In genomic region chr12:111993290-111994150, GRCh38 we compare ENCODE assay signal across 9 cellular contexts. TPM values are rescaled to one million over a fixed set of nuclear protein-coding genes. Genes with fewer than 3 reads are reported as not detected.
DNase-seq lines count a peak whose midpoint lies in the region; ATAC-seq and TF ChIP-seq lines count a peak whose summit lies in the region.
"Had no signal": no experiment of that assay in that cellular context is flagged by ENCODE, and none has a peak within 500 bp of the region (broad histone marks: within the 10 kb centered on the region; RNA-seq: fewer than 3 reads in every experiment).

No MANE protein-coding gene starts in this region.

- H3K9me3 ChIP-seq in BLaER1 (no peaks in the 10 kb centered on the region), Loucy (ENCODE audit: insufficient read depth, low read depth, low read length) (no peaks in the 10 kb centered on the region), heart right ventricle (no peaks in the 10 kb centered on the region), gastroesophageal sphincter (no peaks in the 10 kb centered on the region)

- ATAC-seq in GM19463 (IDR thresholded peaks at IDR 0.05; ENCODE audit: unreplicated experiment): peak; percentile 55
- ATAC-seq in central memory CD8-positive, alpha-beta T cell (replicated peaks; ENCODE audit: extremely low read depth, poor library complexity, severe bottlenecking): peak; percentile 67
- ATAC-seq in heart right ventricle: no peak
- ATAC-seq in gastroesophageal sphincter: no peak

- no peak for TF ChIP-seq POLR2A in gastroesophageal sphincter (IDR thresholded peaks at IDR 0.05)

- H3K4me3 ChIP-seq in BLaER1: peak overlapping the region; percentile 62
- H3K4me3 ChIP-seq in Loucy (ENCODE audit: low read length, poor library complexity, severe bottlenecking): peak overlapping the region; percentile 34
- peak overlapping the region in 1 of 10 donors; percentile 27 for H3K4me3 ChIP-seq in heart right ventricle
- H3K4me3 ChIP-seq in gastroesophageal sphincter: no peak overlapping the region

- no peaks in the 10 kb centered on the region for H3F3A ChIP-seq in Loucy (ENCODE audit: low read depth)

- H3K36me3 ChIP-seq in BLaER1 (no peaks in the 10 kb centered on the region), Loucy (ENCODE audit: insufficient read depth, low read length) (no peaks in the 10 kb centered on the region), heart right ventricle (peaks cover 0 to 27% (median 0%) of the 10 kb centered on the region in 9 donors), gastroesophageal sphincter (peaks cover 0 to 25% of the 10 kb centered on the region in 2 donors)

- no peaks in the 10 kb centered on the region for H3K9me2 ChIP-seq in Loucy (replicated peaks; ENCODE audit: low read depth, low read length)

- peak overlapping the region; percentile 81 for H3K27ac ChIP-seq in BLaER1
- peak overlapping the region in 1 of 10 donors; percentile 69 for H3K27ac ChIP-seq in heart right ventricle
- no peak overlapping the region for H3K27ac ChIP-seq in gastroesophageal sphincter
- H3K27ac ChIP-seq: RWPE1 had no signal

- H3K27me3 Mint-ChIP-seq in central memory CD8-positive, alpha-beta T cell: no peaks in the 10 kb centered on the region

- H3K4me3 Mint-ChIP-seq in central memory CD8-positive, alpha-beta T cell: peak overlapping the region; percentile 86

- peaks cover 77% of the 10 kb centered on the region for H3K4me1 Mint-ChIP-seq in central memory CD8-positive, alpha-beta T cell

- H3K79me2 ChIP-seq in Loucy (ENCODE audit: insufficient read depth, low read length): no peaks in the 10 kb centered on the region

- WGBS in heart right ventricle, 2 donors: 71 to 80% methylated on average over 2 of the region's 2 CpGs
- 60 to 88% methylated on average over 1 to 2 of the region's 2 CpGs for WGBS in gastroesophageal sphincter (ENCODE audit: low coverage in 1 of 2), 2 donors

- no peak for DNase-seq in central memory CD8-positive, alpha-beta T cell (ENCODE audit: low spot score in 2 of 2)
- DNase-seq in NCI-H1930 (lab: John Stamatoyannopoulos, UW) (no peak), glomerular visceral epithelial cell (ENCODE audit: extremely low spot score) (no peak), heart right ventricle (no peak)

- no peaks in the 10 kb centered on the region for H4K20me1 ChIP-seq in BLaER1
- H4K20me1 ChIP-seq in Loucy (ENCODE audit: insufficient read depth, low read length, poor library complexity, severe bottlenecking): no peaks in the 10 kb centered on the region

- intact Hi-C loops in heart right ventricle (cut with DNase I): no loop called here

- H3K9ac ChIP-seq in BLaER1: peak overlapping the region; percentile 70
- H3K9ac ChIP-seq in Loucy (ENCODE audit: low read depth, low read length, poor library complexity, severe bottlenecking): no peak overlapping the region

- TF ChIP-seq CTCF in Loucy (conservative IDR thresholded peaks at IDR 0.05; ENCODE audit: low read length): no peak
- TF ChIP-seq CTCF in heart right ventricle (IDR thresholded peaks at IDR 0.05): no peak
- TF ChIP-seq CTCF in gastroesophageal sphincter (IDR thresholded peaks at IDR 0.05): no peak

- H3K27me3 ChIP-seq in BLaER1: no peaks in the 10 kb centered on the region
- no peaks in the 10 kb centered on the region for H3K27me3 ChIP-seq in Loucy (ENCODE audit: insufficient read depth, low read length, poor library complexity, severe bottlenecking)
- no peaks in the 10 kb centered on the region for H3K27me3 ChIP-seq in heart right ventricle
- H3K27me3 ChIP-seq in gastroesophageal sphincter: no peaks in the 10 kb centered on the region

- H3K36me3 Mint-ChIP-seq in central memory CD8-positive, alpha-beta T cell (ENCODE audit: insufficient read depth): peaks cover 16% of the 10 kb centered on the region

- H2AFZ ChIP-seq in Loucy (ENCODE audit: low read length): peak overlapping the region; percentile 0; the same call in 1 of the 2 replicates

- H3K4me2 ChIP-seq in BLaER1: peak overlapping the region; percentile 87
- H3K4me2 ChIP-seq in Loucy (ENCODE audit: low read depth, low read length, poor library complexity, severe bottlenecking): peak overlapping the region; percentile 47

- H3K9me3 Mint-ChIP-seq in central memory CD8-positive, alpha-beta T cell: no peaks in the 10 kb centered on the region

- no peak for TF ChIP-seq EP300 in gastroesophageal sphincter (IDR thresholded peaks at IDR 0.05)

- H3K27ac Mint-ChIP-seq in central memory CD8-positive, alpha-beta T cell (ENCODE audit: low read depth): peak overlapping the region; percentile 89

- H3K4me1 ChIP-seq in BLaER1: peaks cover 81% of the 10 kb centered on the region
- H3K4me1 ChIP-seq in Loucy (ENCODE audit: insufficient read depth, low read length, poor library complexity, severe bottlenecking): peaks cover 21% of the 10 kb centered on the region
- peaks cover 0 to 58% (median 17%) of the 10 kb centered on the region in 9 donors for H3K4me1 ChIP-seq in heart right ventricle
- no peaks in the 10 kb centered on the region for H3K4me1 ChIP-seq in gastroesophageal sphincter

RNA-seq across cellular contexts. Expression of gene TMEM116, which starts 19.4 kb away (rescaled TPM):
- 10 to 100 TPM; 31.2 to 54.1 (median 40.7) TPM for total RNA-seq in heart right ventricle
- 10 to 100 TPM; 13.3 to 33.7 TPM for polyA plus RNA-seq in heart right ventricle
- 10 to 100 TPM in 1 of 4 donors, 1 to 10 TPM in 3; 6.4 to 11.4 (median 6.7) TPM for total RNA-seq in gastroesophageal sphincter

RNA-seq across cellular contexts. Expression of gene ERP29, which starts 19.7 kb away (rescaled TPM):
- total RNA-seq in heart right ventricle: 10 to 100 TPM; 36.3 to 77.4 (median 46.6) TPM
- polyA plus RNA-seq in heart right ventricle: 10 to 100 TPM; 39.4 to 58.2 TPM
- total RNA-seq in gastroesophageal sphincter: 100 to 1,000 TPM in 1 of 4 donors, 10 to 100 TPM in 3; 37.1 to 147 (median 38.1) TPM

Comparison
In these comparisons a context has a peak if more than half of its experiments do, and no peak if none do; other contexts are left out.
1. H3K4me3 ChIP-seq: peak in BLaER1 (single experiment) and Loucy (single experiment); none in gastroesophageal sphincter (0 of 2).
2. ATAC-seq: peak in GM19463 (single experiment) and central memory CD8-positive, alpha-beta T cell (single experiment); none in heart right ventricle (0 of 8) and gastroesophageal sphincter (single experiment).